Comparison of ENCODE assay signal across 9 cellular contexts in the genomic region with DNA sequence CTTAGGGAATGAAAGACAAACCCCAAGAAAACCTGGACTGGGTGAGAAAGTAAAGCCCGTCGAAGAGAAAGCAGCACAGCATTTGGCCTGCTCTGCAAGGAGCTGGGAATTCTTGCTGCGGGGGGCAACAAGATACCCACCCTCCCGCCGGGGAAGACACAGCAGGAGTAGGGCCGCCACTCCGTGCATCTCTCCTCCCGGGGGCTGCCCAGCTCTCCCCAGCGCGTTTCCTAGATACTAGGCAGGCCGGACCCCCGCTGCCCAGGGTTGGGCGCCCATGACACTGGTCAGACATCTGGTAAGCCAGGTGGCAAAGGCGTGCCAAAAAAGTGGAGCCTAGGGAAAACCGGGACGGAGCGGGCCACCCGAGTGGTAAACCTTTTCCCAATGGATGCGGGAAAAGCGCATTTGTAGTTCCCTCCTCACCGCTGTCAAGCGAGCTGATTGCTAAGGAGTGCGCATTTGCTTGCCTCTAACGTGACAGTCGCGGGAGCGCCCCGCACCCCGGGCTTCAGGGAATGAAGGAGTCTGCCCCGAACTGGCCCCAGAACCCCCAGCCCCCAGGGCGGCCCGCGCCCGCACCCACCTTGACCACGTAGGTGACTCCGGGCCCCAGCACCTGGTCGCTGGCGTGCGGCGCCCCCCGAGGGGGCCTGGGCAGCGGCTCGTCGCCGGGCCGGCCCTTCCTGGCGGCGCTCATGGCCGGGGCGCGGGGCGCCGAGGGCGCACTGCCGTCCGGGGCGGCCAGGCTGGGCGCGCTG. TPM values are rescaled to one million over a fixed set of nuclear protein-coding genes. Genes with fewer than 3 reads are reported as not detected.
DNase-seq lines count a peak whose midpoint lies in the region; ATAC-seq and TF ChIP-seq lines count a peak whose summit lies in the region.
"Had no signal": no experiment of that assay in that cellular context is flagged by ENCODE, and none has a peak within 500 bp of the region (broad histone marks: within the 10 kb centered on the region; RNA-seq: fewer than 3 reads in every experiment).

No MANE protein-coding gene starts in this region.

- H3K4me3 ChIP-seq in right cardiac atrium (ENCODE audit: low read length) = peak overlapping the region; percentile 41
- peak overlapping the region; percentile 45 for H3K4me3 ChIP-seq in rectal smooth muscle tissue (ENCODE audit: low read length)

- WGBS in right cardiac atrium = 2% methylated on average over 59 of the region's 59 CpGs

- no peak overlapping the region for H3K27ac ChIP-seq in right cardiac atrium (ENCODE audit: low read length)
- no peak overlapping the region for H3K27ac ChIP-seq in rectal smooth muscle tissue (ENCODE audit: low read depth, low read length)

- no peaks in the 10 kb centered on the region for H3K36me3 ChIP-seq in rectal smooth muscle tissue (ENCODE audit: control insufficient read depth, insufficient read depth, low read length)

- peak; percentile 11 for ATAC-seq in SK-N-SH treated with all-trans-retinoic acid at 6 μM for 48 hours
- no peak for ATAC-seq in right cardiac atrium
- ATAC-seq in GM18909 (IDR thresholded peaks at IDR 0.05; ENCODE audit: poor library complexity, unreplicated experiment) = no peak
- ATAC-seq: activated CD8-positive, alpha-beta T cell treated with anti-CD3 and anti-CD28 coated beads for 36 hours had no signal

- no peak overlapping the region for H3K9ac ChIP-seq in rectal smooth muscle tissue (ENCODE audit: low read length)

- intact Hi-C loops in right cardiac atrium (cut with DNase I) = no loop called here

- DNase-seq in Daoy (ENCODE audit: low read depth) = peak; percentile 33
- peak in 2 of 3 donors; percentile 51 to 60 for DNase-seq in right cardiac atrium
- DNase-seq in DMS153 (lab: John Stamatoyannopoulos, UW) = no peak
- DNase-seq in stimulated activated CD4-positive, alpha-beta T cell treated with anti-CD3 and anti-CD28 coated beads, Interleukin-15, amount 100 ng/mL, for 24 hours = no peak
- no peak for DNase-seq in medulla oblongata (ENCODE audit: extremely low spot score)

- no peaks in the 10 kb centered on the region for H3K9me3 ChIP-seq in right cardiac atrium (ENCODE audit: control insufficient read depth, low read length)

- H3K27me3 ChIP-seq in right cardiac atrium (ENCODE audit: control insufficient read depth, insufficient read depth) (no peaks in the 10 kb centered on the region), rectal smooth muscle tissue (ENCODE audit: control insufficient read depth, insufficient read depth, low read length) (peaks cover 13% of the 10 kb centered on the region)

- H3K4me1 ChIP-seq in right cardiac atrium (ENCODE audit: control insufficient read depth, insufficient read depth, low read length) (peaks cover 4% of the 10 kb centered on the region), rectal smooth muscle tissue (ENCODE audit: control insufficient read depth, insufficient read depth, low read length) (peaks cover 14% of the 10 kb centered on the region)

TF ChIP-seq in SK-N-SH treated with all-trans-retinoic acid at 6 μM for 48 hours, 23 proteins besides CTCF, POLR2A, EP300 and RAD21:
- TF ChIP-seq ZC3H10 (CRISPR knock-in tag; IDR thresholded peaks at IDR 0.05) (no peak), ZFP3 (CRISPR knock-in tag; IDR thresholded peaks at IDR 0.05) (no peak), ISL1 (CRISPR knock-in tag; IDR thresholded peaks at IDR 0.05) (no peak), TCF4 (CRISPR knock-in tag; IDR thresholded peaks at IDR 0.05; ENCODE audit: borderline replicate concordance) (no peak)

RNA-seq across cellular contexts. Expression of a gene that starts 1.0 kb away (rescaled TPM):
- 2.3 and 10.1 TPM in 2 replicates for total RNA-seq in Daoy (2014; rRNA removed; shearing (Covaris generic))
- 1 to 10 TPM in 3 of 4 donors, under 1 TPM in 1; 0.88 to 3.1 (median 1.5) TPM for total RNA-seq in right cardiac atrium
- 0.29 TPM for polyA plus RNA-seq in right cardiac atrium
- total RNA-seq: activated CD8-positive, alpha-beta T cell treated with anti-CD3 and anti-CD28 coated beads for 36 hours had no signal

Comparison
In these comparisons a context has a peak if more than half of its experiments do, and no peak if none do; other contexts are left out.
1. DNase-seq: peak in Daoy (single experiment) and right cardiac atrium (2 of 3); none in DMS153 (single experiment), stimulated activated CD4-positive, alpha-beta T cell treated with anti-CD3 and anti-CD28 coated beads, Interleukin-15, amount 100 ng/mL, for 24 hours (single experiment) and medulla oblongata (single experiment).